Comparison of ENCODE assay signal across 29 cellular contexts in the genomic region with DNA sequence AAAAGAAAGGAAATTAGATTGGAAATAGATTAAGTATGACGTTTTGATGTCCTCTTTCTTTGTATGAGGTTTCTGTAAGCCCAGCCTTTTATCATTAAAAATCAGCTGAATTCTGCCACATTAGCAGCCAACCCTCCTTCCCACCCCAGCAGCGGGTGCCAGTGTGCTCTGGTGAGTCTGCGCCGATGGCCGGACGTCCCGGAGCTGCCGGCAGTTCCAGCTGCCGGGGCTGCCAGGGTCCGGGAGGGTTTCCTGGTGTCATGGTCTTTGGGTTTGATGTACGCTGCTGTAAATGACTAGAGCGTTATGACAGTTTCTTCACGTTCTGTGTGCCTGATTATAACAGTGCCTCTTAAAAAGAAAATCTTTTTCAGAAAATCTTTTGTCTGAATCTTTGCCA.
"Had no signal": no experiment of that assay in that cellular context is flagged by ENCODE, and none has a peak within 500 bp of the region (broad histone marks: within the 10 kb centered on the region; RNA-seq: fewer than 3 reads in every experiment).

No MANE protein-coding gene starts in this region.

- H3K9me3 ChIP-seq: left lung, mucosa of descending colon, neutrophil, right atrium auricular region, right lobe of liver, suprapubic skin, thoracic aorta, tibial artery, upper lobe of right lung had no signal

- H3K27me3 Mint-ChIP-seq: naive thymus-derived CD4-positive, alpha-beta T cell; progenitor cell of endocrine pancreas; stimulated activated naive CD8-positive, alpha-beta T cell treated with anti-CD3 and anti-CD28 coated beads, Interleukin-15, Interleukin-2, amounts not matched to agents 100 ng/mL and 50 ng/mL, for 24 hours had no signal

- DNase-seq: hypothalamus; immature natural killer cell; kidney; left colon; left lung; mesendoderm; midbrain; mucosa of descending colon; naive thymus-derived CD4-positive, alpha-beta T cell; nephron progenitor cell; occipital lobe; right lobe of liver; stimulated activated CD4-positive, alpha-beta T cell treated with anti-CD3 and anti-CD28 coated beads, Interleukin-12 subunit alpha, Interleukin-12 subunit beta, amount 100 ng/mL, for 4 hours; stimulated activated CD4-positive, alpha-beta T cell treated with anti-CD3 and anti-CD28 coated beads, Interleukin-15, amount 100 ng/mL, for 24 hours; stimulated activated CD4-positive, alpha-beta T cell treated with anti-CD3 and anti-CD28 coated beads, Interleukin-2, amount 100 ng/mL, for 24 hours; stimulated activated CD4-positive, alpha-beta T cell treated with anti-CD3 and anti-CD28 coated beads, Interleukin-4, amount 100 ng/mL, for 1 hour; stimulated activated naive CD4-positive, alpha-beta T cell; tibial artery; trophoblast cell; upper lobe of right lung had no signal

- H3K27ac Mint-ChIP-seq: nephron progenitor cell; neural progenitor cell; progenitor cell of endocrine pancreas; stimulated activated naive CD8-positive, alpha-beta T cell treated with anti-CD3 and anti-CD28 coated beads, Interleukin-15, Interleukin-2, amounts not matched to agents 100 ng/mL and 50 ng/mL, for 24 hours had no signal

- H3K4me1 ChIP-seq: left lung, right atrium auricular region, right lobe of liver, suprapubic skin, tibial artery, upper lobe of right lung had no signal

- ATAC-seq: left colon; left lung; mucosa of descending colon; naive thymus-derived CD4-positive, alpha-beta T cell; right lobe of liver; upper lobe of right lung had no signal

- H3K9me3 Mint-ChIP-seq: immature natural killer cell; naive thymus-derived CD4-positive, alpha-beta T cell; nephron progenitor cell; neural progenitor cell; stimulated activated naive CD8-positive, alpha-beta T cell treated with anti-CD3 and anti-CD28 coated beads, Interleukin-15, Interleukin-2, amounts not matched to agents 100 ng/mL and 50 ng/mL, for 24 hours had no signal

- H3K4me3 Mint-ChIP-seq: immature natural killer cell; naive thymus-derived CD4-positive, alpha-beta T cell; nephron progenitor cell; neural progenitor cell; stimulated activated naive CD8-positive, alpha-beta T cell treated with anti-CD3 and anti-CD28 coated beads, Interleukin-15, Interleukin-2, amounts not matched to agents 100 ng/mL and 50 ng/mL, for 24 hours had no signal

- H3K27me3 ChIP-seq: left lung, neural progenitor cell, neutrophil, right atrium auricular region, right lobe of liver, suprapubic skin, tibial artery, upper lobe of right lung had no signal

- H3K4me3 ChIP-seq: left lung, lung, mucosa of descending colon, neural progenitor cell, right atrium auricular region, right lobe of liver, smooth muscle cell, suprapubic skin, thoracic aorta, tibial artery, upper lobe of right lung had no signal
